ENCODE assay signal across 1 cellular context in the genomic region with DNA sequence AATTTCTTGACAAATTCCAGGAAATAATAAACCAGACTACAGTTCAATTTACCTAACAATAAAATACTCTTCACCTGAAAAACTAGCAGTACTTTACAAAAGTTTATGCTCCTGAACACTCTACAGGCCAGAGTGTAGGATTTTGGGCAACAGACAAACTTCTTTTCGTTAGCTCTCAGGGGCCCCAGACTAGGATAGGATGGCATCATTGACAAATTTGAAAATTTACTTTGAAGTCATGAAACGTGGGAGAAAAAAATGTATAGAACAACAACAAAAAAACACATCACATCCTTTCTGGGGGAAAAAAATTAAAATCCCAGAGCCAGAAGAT.
TF ChIP-seq lines count a peak whose summit lies in the region.

No MANE protein-coding gene starts in this region.

TF ChIP-seq in IMR-90, 13 proteins besides CTCF, POLR2A, EP300 and RAD21 (continued from another document):
- TF ChIP-seq CEBPB (IDR thresholded peaks at IDR 0.05; ENCODE audit: low read depth, low read length) (no peak), BHLHE40 (IDR thresholded peaks at IDR 0.05; ENCODE audit: low read depth, low read length) (no peak), FOS (IDR thresholded peaks at IDR 0.05; ENCODE audit: low read depth, low read length) (no peak), MXI1 (IDR thresholded peaks at IDR 0.05; ENCODE audit: borderline replicate concordance, low read depth, low read length) (no peak), RFX5 (IDR thresholded peaks at IDR 0.05; ENCODE audit: low read depth, low read length) (no peak)
- TF ChIP-seq, protein P1, sequence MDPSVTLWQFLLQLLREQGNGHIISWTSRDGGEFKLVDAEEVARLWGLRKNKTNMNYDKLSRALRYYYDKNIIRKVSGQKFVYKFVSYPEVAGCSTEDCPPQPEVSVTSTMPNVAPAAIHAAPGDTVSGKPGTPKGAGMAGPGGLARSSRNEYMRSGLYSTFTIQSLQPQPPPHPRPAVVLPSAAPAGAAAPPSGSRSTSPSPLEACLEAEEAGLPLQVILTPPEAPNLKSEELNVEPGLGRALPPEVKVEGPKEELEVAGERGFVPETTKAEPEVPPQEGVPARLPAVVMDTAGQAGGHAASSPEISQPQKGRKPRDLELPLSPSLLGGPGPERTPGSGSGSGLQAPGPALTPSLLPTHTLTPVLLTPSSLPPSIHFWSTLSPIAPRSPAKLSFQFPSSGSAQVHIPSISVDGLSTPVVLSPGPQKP (IDR thresholded peaks at IDR 0.05; ENCODE audit: borderline replicate concordance, low read depth, low read length): no peak
TF ChIP-seq in IMR-90: peak in this region for 0.
